Comparison of ENCODE assay signal across 8 cellular contexts in the genomic region with DNA sequence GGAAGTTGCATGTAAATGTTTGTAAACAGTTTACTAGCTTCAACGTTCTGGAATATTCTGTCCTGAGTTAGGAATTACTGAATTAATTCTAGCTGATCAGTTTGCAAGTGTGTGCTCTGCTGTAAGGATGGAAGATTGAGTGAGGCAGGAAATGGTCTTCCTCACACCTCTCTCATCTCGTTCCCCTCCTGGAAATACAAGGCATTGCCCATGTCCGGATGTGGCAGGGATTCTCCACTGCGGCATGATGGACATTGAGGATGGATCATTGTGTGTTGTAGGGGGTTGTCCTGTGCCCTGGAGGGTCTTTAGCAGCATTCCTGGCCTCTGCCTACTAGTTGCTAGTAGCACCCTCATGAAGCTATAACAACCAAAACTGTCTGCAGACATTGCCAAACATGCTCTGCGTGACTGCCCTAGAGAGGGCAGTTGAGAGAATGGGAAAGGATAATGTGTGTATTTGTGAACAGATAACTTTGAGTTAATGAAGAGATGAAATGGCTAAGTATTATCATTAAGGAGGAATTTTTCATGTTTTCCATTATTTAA. TPM values are rescaled to one million over a fixed set of nuclear protein-coding genes. Genes with fewer than 3 reads are reported as not detected.
DNase-seq lines count a peak whose midpoint lies in the region; ATAC-seq, FAIRE-seq and TF ChIP-seq lines count a peak whose summit lies in the region.

No MANE protein-coding gene starts in this region.

- H3F3A ChIP-seq in SK-N-SH (replicated peaks; ENCODE audit: insufficient read depth), result no peaks in the 10 kb centered on the region

- H3K36me3 Mint-ChIP-seq in naive B cell, result peaks cover 5 to 13% of the 10 kb centered on the region in 2 donors

- H3K9me3 Mint-ChIP-seq in naive B cell, result no peaks in the 10 kb centered on the region

- TF ChIP-seq EP300 in GM12878 (IDR thresholded peaks at IDR 0.05; ENCODE audit: borderline replicate concordance in 1 of 2, control insufficient read depth in 1 of 2, low read depth in 2 of 2, low read length in 2 of 2), result no peak
- no peak for TF ChIP-seq EP300 in SK-N-SH (IDR thresholded peaks at IDR 0.05; ENCODE audit: borderline replicate concordance in 1 of 2, low read depth in 1 of 2, low read length in 1 of 2)

- H3K9me3 ChIP-seq in GM12878 (replicated peaks; ENCODE audit: control insufficient read depth, insufficient read depth, low read length), result no peaks in the 10 kb centered on the region
- H3K9me3 ChIP-seq in vagina, result no peaks in the 10 kb centered on the region
- H3K9me3 ChIP-seq in SK-N-SH, result no peaks in the 10 kb centered on the region

- DNase-seq in Right ventricle myocardium superior (no peak), cardiac septum (ENCODE audit: low spot score) (no peak), GM12878 (ENCODE audit: low read depth, low spot score) (no peak), naive B cell (peak; percentile 12), vagina (ENCODE audit: extremely low spot score in 2 of 2) (no peak), SK-N-SH (no peak), NCI-H345 (lab: John Stamatoyannopoulos, UW) (no peak), NCI-H446 treated with DMSO at 0.1 percent for 48 hours (lab: John Stamatoyannopoulos, UW) (no peak)

- no peaks in the 10 kb centered on the region for H3K36me3 ChIP-seq in GM12878 (ENCODE audit: control insufficient read depth in 2 of 2, insufficient read depth in 2 of 2, low read length in 1 of 2)
- no peaks in the 10 kb centered on the region for H3K36me3 ChIP-seq in vagina
- peaks cover 3 to 6% of the 10 kb centered on the region in 2 experiments for H3K36me3 ChIP-seq in SK-N-SH (replicated peaks in 1 of 2; ENCODE audit: control insufficient read depth in 1 of 2, insufficient read depth in 2 of 2, low read length in 1 of 2)

- H3K9ac ChIP-seq in GM12878 (ENCODE audit: control insufficient read depth, insufficient read depth, low read length), result no peak overlapping the region
- H3K9ac ChIP-seq in SK-N-SH, result no peak overlapping the region

- SMC1A ChIA-PET in GM12878 (lab: Charles Lee; ENCODE audit: uncharacterized antibody, unreplicated experiment), result interaction anchor here (1.2 to 2.1 kb wide), 2 partner anchors 11 to 17 kb away, joined by 3 to 10 read pairs; no protein-coding TSS in a partner anchor

- ATAC-seq in Right ventricle myocardium superior (ENCODE audit: poor library complexity) (peak; percentile 34), GM12878 (peak; percentile 31; the same call in 2 of the 3 replicates), naive B cell (ENCODE audit: low read depth in 2 of 2) (peak; percentile 15 to 25)

- BruUV-seq in GM12878 (replicated peaks; lab: Mats Ljungman, UMichigan), result no TSS peak

- H2AFZ ChIP-seq in GM12878 (ENCODE audit: control insufficient read depth, low read depth, low read length) (no peak overlapping the region; the same call in 1 of the 2 replicates), SK-N-SH (ENCODE audit: low read depth) (no peak overlapping the region)

- H4K20me1 ChIP-seq in GM12878 (ENCODE audit: control insufficient read depth, insufficient read depth) (no peaks in the 10 kb centered on the region), SK-N-SH (ENCODE audit: insufficient read depth) (no peaks in the 10 kb centered on the region)

- H3K4me1 ChIP-seq in GM12878 (ENCODE audit: control insufficient read depth, insufficient read depth, low read length) (peaks cover 5% of the 10 kb centered on the region), vagina (peaks cover 37% of the 10 kb centered on the region), SK-N-SH (ENCODE audit: control insufficient read depth in 1 of 2, insufficient read depth in 2 of 2, low read depth in 1 of 2, low read length in 1 of 2) (peaks cover 0 to 4% of the 10 kb centered on the region in 2 experiments; a peak in 3 of 4 replicates)

- TF ChIP-seq CTCF in GM12878 (IDR thresholded peaks at IDR 0.05 in 2 of 3, conservative IDR thresholded peaks at IDR 0.05 in 1 of 3; ENCODE audit: control insufficient read depth in 2 of 3, extremely low read depth in 1 of 3, insufficient read depth in 1 of 3, low read depth in 3 of 3, low read length in 3 of 3) (no peak), vagina (IDR thresholded peaks at IDR 0.05) (no peak), SK-N-SH (IDR thresholded peaks at IDR 0.05) (no peak)

- H3K4me3 ChIP-seq in GM12878 (no peak overlapping the region), vagina (no peak overlapping the region), SK-N-SH (ENCODE audit: low read depth in 2 of 2, low read length in 1 of 2) (no peak overlapping the region)

- FAIRE-seq in GM12878 (lab: Jason Lieb, UNC), result no peak

- CTCF ChIA-PET in GM12878 (lab: Yijun Ruan, JAX), result interaction anchor here (3.0 kb wide), 1 partner anchor 12 kb away, joined by 20 read pairs; the partner anchor contains the start of gene CA5B
- CTCF ChIA-PET in SK-N-SH (lab: Yijun Ruan, JAX), result interaction anchor here (1.6 kb wide), 1 partner anchor 34 kb away, joined by 3 read pairs; no protein-coding TSS in a partner anchor

- no peaks in the 10 kb centered on the region for H3K27me3 ChIP-seq in GM12878 (replicated peaks in 1 of 2; ENCODE audit: control insufficient read depth in 2 of 2, insufficient read depth in 2 of 2, low read length in 1 of 2)
- no peaks in the 10 kb centered on the region for H3K27me3 ChIP-seq in vagina
- H3K27me3 ChIP-seq in SK-N-SH (ENCODE audit: insufficient read depth), result no peaks in the 10 kb centered on the region

- H3K79me2 ChIP-seq in GM12878 (ENCODE audit: control insufficient read depth, insufficient read depth, low read length) (no peaks in the 10 kb centered on the region), SK-N-SH (ENCODE audit: insufficient read depth) (no peaks in the 10 kb centered on the region)

- in situ Hi-C loops in GM12878 (cut with MboI), result no loop called here

- RAD21 ChIA-PET in GM12878 (lab: Charles Lee; ENCODE audit: unreplicated experiment), result no interaction called here

- peaks cover 38 to 48% (median 45%) of the 10 kb centered on the region in 3 donors for H3K4me1 Mint-ChIP-seq in naive B cell

- H3K9me2 ChIP-seq in SK-N-SH, result no peaks in the 10 kb centered on the region

- H3K27ac ChIP-seq in GM12878 (ENCODE audit: control insufficient read depth, insufficient read depth) (no peak overlapping the region), vagina (peak overlapping the region; percentile 82), SK-N-SH (ENCODE audit: low read depth in 2 of 2, low read length in 1 of 2) (no peak overlapping the region)

- TF ChIP-seq POLR2A in GM12878 (IDR thresholded peaks at IDR 0.05; ENCODE audit: low read depth, low read length) (no peak), vagina (IDR thresholded peaks at IDR 0.05) (no peak)

- 50% methylated on average over 5 of the region's 5 CpGs for WGBS in GM12878 (ENCODE audit: insufficient coverage, insufficient replicate concordance, low lambda C conversion rate, missing lambda C conversion rate)
- WGBS in SK-N-SH (ENCODE audit: low lambda C conversion rate), result 93% methylated on average over 4 of the region's 5 CpGs

- intact Hi-C loops in Right ventricle myocardium superior (cut with DNase I), result no loop called here
- intact Hi-C loops in cardiac septum (cut with DNase I), result no loop called here
- intact Hi-C loops in GM12878 (cut with micrococcal nuclease; ENCODE audit: unreplicated experiment), result no loop called here
- intact Hi-C loops in vagina (cut with DNase I), result no loop called here

- peak overlapping the region; percentile 75 to 91 (median 83) for H3K4me3 Mint-ChIP-seq in naive B cell

- H3K4me2 ChIP-seq in GM12878 (ENCODE audit: control insufficient read depth, insufficient read depth) (no peak overlapping the region), SK-N-SH (no peak overlapping the region)

- peak overlapping the region; percentile 94 to 99 (median 98) for H3K27ac Mint-ChIP-seq in naive B cell

- no peak for TF ChIP-seq RAD21 in GM12878 (IDR thresholded peaks at IDR 0.05; ENCODE audit: insufficient read depth, low read depth, low read length)
- TF ChIP-seq RAD21 in SK-N-SH (IDR thresholded peaks at IDR 0.05; ENCODE audit: low read length), result no peak

- no peaks in the 10 kb centered on the region for H3K27me3 Mint-ChIP-seq in naive B cell

- POLR2A ChIA-PET in GM12878 (lab: Charles Lee), result no interaction called here
- POLR2A ChIA-PET in SK-N-SH (lab: Yijun Ruan, JAX), result no interaction called here

RNA-seq across cellular contexts. Expression of gene CA5B, which starts 12.6 kb away (rescaled TPM):
- total RNA-seq in Right ventricle myocardium superior (2.8 TPM), cardiac septum (4.5 TPM), GM12878 (2014; rRNA removed) (2.7 and 2.9 TPM in 2 replicates), GM12878 (2014; rRNA removed; fragmentation: Illumina TruSeq; extraction: Trizol) (3.5 and 5.9 TPM in 2 replicates), GM12878 (2021) (4.2 and 6.0 TPM in 2 replicates), vagina (24.6 TPM)
- 17.6 and 21.4 TPM in 2 replicates for total RNA-seq in GM12878 (2013; cell fraction: nucleolus; rRNA removed)
- 2.5 TPM for polyA plus RNA-seq in GM12878 (2011; ENCODE audit: low read depth)
- polyA plus RNA-seq in GM12878 (2011; rRNA removed) (5.4 and 6.0 TPM in 2 replicates), GM12878 (2014; fragmentation: Illumina TruSeq; extraction: Trizol) (3.9 and 5.2 TPM in 2 replicates), GM12878 (2014; fragmentation: Nextera tagmentation; extraction: Ambion mirVana) (1 to 10 TPM; 1.2 to 2.5 TPM), GM12878 (2014; rRNA removed) (2.6 and 4.2 TPM in 2 replicates), GM12878 (2016; fragmentation: Nextera tagmentation; extraction: Ambion mirVana) (1 to 10 TPM; 2.3 to 2.8 TPM), naive B cell (ENCODE audit: low read depth in 6 of 6) (10 to 100 TPM; 37.4 to 76.1 (median 56.0) TPM), SK-N-SH (2012; rRNA removed) (4.4 and 8.0 TPM in 2 replicates)
- 2.9 and 3.3 TPM in 2 replicates for polyA plus RNA-seq in GM12878 (2011; cell fraction: cytosol; rRNA removed)
- polyA plus RNA-seq in GM12878 (2011; cell fraction: nucleus; rRNA removed), result 5.5 and 6.8 TPM in 2 replicates
- 2.2 and 3.8 TPM in 2 replicates for polyA plus RNA-seq in GM12878 (2012)
- 9.2 and 10.4 TPM in 2 replicates for polyA minus RNA-seq in GM12878 (2011; rRNA and poly(A)+ RNA removed)
- polyA minus RNA-seq in GM12878 (2011; cell fraction: cytosol; rRNA and poly(A)+ RNA removed), result 1.2 and 1.7 TPM in 2 replicates
- 3.4 and 8.4 TPM in 2 replicates for polyA minus RNA-seq in GM12878 (2011; cell fraction: nucleus; rRNA and poly(A)+ RNA removed)
- polyA plus RNA-seq in SK-N-SH (2012; cell fraction: cytosol; rRNA removed), result 5.8 and 6.0 TPM in 2 replicates
- 4.7 and 6.4 TPM in 2 replicates for polyA plus RNA-seq in SK-N-SH (2012; cell fraction: nucleus; rRNA removed)

RNA-seq across cellular contexts. Expression of gene ZRSR2, which starts 39.6 kb away (rescaled TPM):
- total RNA-seq in Right ventricle myocardium superior (6.8 TPM), cardiac septum (10.7 TPM), GM12878 (2014; rRNA removed) (8.2 and 8.8 TPM in 2 replicates), GM12878 (2014; rRNA removed; fragmentation: Illumina TruSeq; extraction: Trizol) (17.4 and 19.7 TPM in 2 replicates), GM12878 (2021) (11.7 and 12.8 TPM in 2 replicates), vagina (12.5 TPM)
- 18.8 and 19.6 TPM in 2 replicates for total RNA-seq in GM12878 (2013; cell fraction: nucleolus; rRNA removed)
- 17.7 TPM for polyA plus RNA-seq in GM12878 (2011; ENCODE audit: low read depth)
- polyA plus RNA-seq in GM12878 (2011; rRNA removed) (22.3 and 26.5 TPM in 2 replicates), GM12878 (2014; fragmentation: Illumina TruSeq; extraction: Trizol) (34.1 and 44.8 TPM in 2 replicates), GM12878 (2014; fragmentation: Nextera tagmentation; extraction: Ambion mirVana) (10 to 100 TPM; 10.5 to 14.0 TPM), GM12878 (2014; rRNA removed) (19.5 and 20.8 TPM in 2 replicates), GM12878 (2016; fragmentation: Nextera tagmentation; extraction: Ambion mirVana) (10 to 100 TPM; 15.5 to 15.7 TPM), naive B cell (ENCODE audit: low read depth in 6 of 6) (10 to 100 TPM; 15.8 to 39.2 (median 21.7) TPM), SK-N-SH (2012; rRNA removed) (14.3 and 18.7 TPM in 2 replicates)
- 9.0 and 9.6 TPM in 2 replicates for polyA plus RNA-seq in GM12878 (2011; cell fraction: cytosol; rRNA removed)
- 21.9 and 23.6 TPM in 2 replicates for polyA plus RNA-seq in GM12878 (2011; cell fraction: nucleus; rRNA removed)
- 20.0 and 20.4 TPM in 2 replicates for polyA plus RNA-seq in GM12878 (2012)
- 7.5 and 9.7 TPM in 2 replicates for polyA minus RNA-seq in GM12878 (2011; rRNA and poly(A)+ RNA removed)
- polyA minus RNA-seq in GM12878 (2011; cell fraction: cytosol; rRNA and poly(A)+ RNA removed), result 3.3 and 7.2 TPM in 2 replicates
- 4.1 and 10.8 TPM in 2 replicates for polyA minus RNA-seq in GM12878 (2011; cell fraction: nucleus; rRNA and poly(A)+ RNA removed)
- polyA plus RNA-seq in SK-N-SH (2012; cell fraction: cytosol; rRNA removed), result 14.5 and 19.3 TPM in 2 replicates
- polyA plus RNA-seq in SK-N-SH (2012; cell fraction: nucleus; rRNA removed), result 28.0 and 48.1 TPM in 2 replicates
